In the genomic region with DNA sequence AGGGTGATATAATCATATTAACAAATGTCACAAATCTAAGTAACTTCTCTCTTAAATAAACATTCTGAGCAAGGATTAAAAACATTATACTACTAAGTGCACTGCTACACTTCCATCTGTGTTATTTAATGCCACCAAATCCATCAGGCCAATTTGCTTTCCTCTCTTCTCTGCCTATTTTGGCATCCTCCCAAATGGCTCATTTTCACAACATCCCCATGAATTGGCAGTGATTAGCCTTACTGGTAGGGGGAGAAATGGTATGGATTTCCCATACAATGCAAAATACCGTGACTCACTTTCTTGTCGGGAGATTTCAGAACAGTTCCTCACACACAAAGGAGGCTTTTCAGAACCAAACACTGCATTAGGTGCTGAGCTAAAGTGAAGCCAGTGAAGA, we compare ENCODE assay signal across 21 cellular contexts.
A peak's percentile ranks its signal among the peaks of the same experiment; 100 is the strongest.
DNase-seq lines count a peak whose midpoint lies in the region; ATAC-seq, FAIRE-seq and TF ChIP-seq lines count a peak whose summit lies in the region.
"Had no signal": no experiment of that assay in that cellular context is flagged by ENCODE, and none has a peak within 500 bp of the region (broad histone marks: within the 10 kb centered on the region; RNA-seq: fewer than 3 reads in every experiment).

No MANE protein-coding gene starts in this region.

- no peak for TF ChIP-seq POLR2A in IMR-90 (IDR thresholded peaks at IDR 0.05; ENCODE audit: low read depth, low read length)
- TF ChIP-seq POLR2A in testis (IDR thresholded peaks at IDR 0.05) = no peak

- no peak overlapping the region for H3K9ac ChIP-seq in IMR-90 (ENCODE audit: low read depth, low read length)
- no peak overlapping the region for H3K9ac ChIP-seq in astrocyte (ENCODE audit: low read length)
- H3K9ac ChIP-seq: neural progenitor cell had no signal

- POLR2A ChIA-PET in A673 (lab: Charles Lee; ENCODE audit: low non-redundant PET) = no interaction called here
- POLR2A ChIA-PET in IMR-90 (lab: Charles Lee; ENCODE audit: unreplicated experiment) = no interaction called here

- H3K27ac Mint-ChIP-seq in astrocyte (ENCODE audit: unreplicated experiment) = no peak overlapping the region
- no peak overlapping the region for H3K27ac Mint-ChIP-seq in activated naive CD8-positive, alpha-beta T cell treated with anti-CD3 and anti-CD28 coated beads, Interleukin-2, amount 50 U/mL, for 24 hours
- H3K27ac Mint-ChIP-seq: activated CD4-positive, alpha-beta memory T cell treated with anti-CD3 and anti-CD28 coated beads for 36 hours; activated naive CD4-positive, alpha-beta T cell treated with anti-CD3 and anti-CD28 coated beads, Interleukin-2, amount 50 U/mL, for 24 hours; activated T-cell treated with anti-CD3 and anti-CD28 coated beads, Interleukin-2, amount 50 U/mL, for 24 hours; CD4-positive, alpha-beta memory T cell; neural progenitor cell had no signal

- H2AFZ ChIP-seq in IMR-90 (replicated peaks; ENCODE audit: low read length, poor library complexity) = no peak overlapping the region
- H2AFZ ChIP-seq in astrocyte (ENCODE audit: low read depth, low read length) = no peak overlapping the region
- H2AFZ ChIP-seq: neural progenitor cell had no signal

- WGBS in IMR-90 (ENCODE audit: extremely low coverage in 2 of 2, insufficient read length in 1 of 2), 2 experiments = no CpG with 5 or more reads among the region's 2 CpGs
- WGBS in testis, 2 donors = 89 to 90% methylated on average over 2 of the region's 2 CpGs

- H2BK5ac ChIP-seq in IMR-90 (ENCODE audit: low read depth, low read length, poor library complexity, severe bottlenecking) = no peak overlapping the region

- in situ Hi-C loops in IMR-90 (cut with MboI; ENCODE audit: low sequenced_read_pairs) = no loop called here

- H3K36me3 Mint-ChIP-seq in astrocyte (ENCODE audit: low read depth, unreplicated experiment) = no peaks in the 10 kb centered on the region
- no peaks in the 10 kb centered on the region for H3K36me3 Mint-ChIP-seq in activated naive CD8-positive, alpha-beta T cell treated with anti-CD3 and anti-CD28 coated beads, Interleukin-2, amount 50 U/mL, for 24 hours (ENCODE audit: low read depth)
- H3K36me3 Mint-ChIP-seq: activated CD4-positive, alpha-beta memory T cell treated with anti-CD3 and anti-CD28 coated beads for 36 hours; activated naive CD4-positive, alpha-beta T cell treated with anti-CD3 and anti-CD28 coated beads, Interleukin-2, amount 50 U/mL, for 24 hours; CD4-positive, alpha-beta memory T cell; neural progenitor cell had no signal

- no peak overlapping the region for H3K4ac ChIP-seq in IMR-90 (ENCODE audit: low read depth, low read length)

- no peak overlapping the region for H3K14ac ChIP-seq in IMR-90 (replicated peaks; ENCODE audit: low read depth, low read length)

- DNase-seq in A673 (ENCODE audit: low spot score) (peak; percentile 52), IMR-90 (peak; percentile 3), NCI-H2171 (lab: John Stamatoyannopoulos, UW) (peak; percentile 73), astrocyte (ENCODE audit: low read depth) (peak; percentile 2), testis (no peak), HUDEP-2 (lab: John Stamatoyannopoulos, UW; ENCODE audit: unreplicated experiment in 76 of 76) (no peak)
- DNase-seq in activated naive CD8-positive, alpha-beta T cell treated with anti-CD3 and anti-CD28 coated beads, Interleukin-2, amount 50 U/mL, for 24 hours = no peak
- DNase-seq: activated CD4-positive, alpha-beta memory T cell treated with anti-CD3 and anti-CD28 coated beads for 36 hours; activated T-cell treated with anti-CD3 and anti-CD28 coated beads, Interleukin-2, amount 50 U/mL, for 24 hours; CD4-positive, alpha-beta memory T cell; central memory CD4-positive, alpha-beta T cell; effector memory CD4-positive, alpha-beta T cell; NCI-H774; retina; stimulated activated naive CD8-positive, alpha-beta T cell treated with anti-CD3 and anti-CD28 coated beads, Interleukin-15, Interleukin-2, amounts not matched to agents 100 U/mL and 50 U/mL, for 24 hours had no signal

- H3K4me1 ChIP-seq in A673 (ENCODE audit: insufficient read depth, low read length, poor library complexity, severe bottlenecking) (peaks cover 3% of the 10 kb centered on the region), IMR-90 (ENCODE audit: control insufficient read depth, insufficient read depth, low read length) (no peaks in the 10 kb centered on the region), astrocyte (ENCODE audit: insufficient read depth, low read length) (no peaks in the 10 kb centered on the region), testis (no peaks in the 10 kb centered on the region)
- H3K4me1 ChIP-seq: HAP-1 had no signal

- dilution Hi-C loops in IMR-90 (cut with HindIII; ENCODE audit: low sequenced_read_pairs, unreplicated experiment) = no loop called here

- H3K27me3 ChIP-seq in A673 (replicated peaks; ENCODE audit: insufficient read depth, low read depth, low read length, poor library complexity) = peaks cover 22% of the 10 kb centered on the region
- H3K27me3 ChIP-seq in IMR-90 (ENCODE audit: control insufficient read depth, insufficient read depth, low read length) = peaks cover 7% of the 10 kb centered on the region
- no peaks in the 10 kb centered on the region for H3K27me3 ChIP-seq in astrocyte (ENCODE audit: insufficient read depth, low read length)
- no peaks in the 10 kb centered on the region for H3K27me3 ChIP-seq in testis
- H3K27me3 ChIP-seq: neural progenitor cell had no signal

- no peaks in the 10 kb centered on the region for H3K79me2 ChIP-seq in astrocyte (ENCODE audit: insufficient read depth, low read length)

- FAIRE-seq in astrocyte (lab: Jason Lieb, UNC) = no peak
- FAIRE-seq: RCC 7860, urothelium cell line had no signal

- no peak overlapping the region for H3K18ac ChIP-seq in IMR-90 (ENCODE audit: low read depth, low read length)

- H3K4me3 ChIP-seq in A673 (ENCODE audit: low read depth, low read length, poor library complexity, severe bottlenecking) (no peak overlapping the region), IMR-90 (ENCODE audit: insufficient read depth, low read depth, low read length) (no peak overlapping the region), astrocyte (ENCODE audit: insufficient read depth, low read depth, low read length) (no peak overlapping the region), testis (no peak overlapping the region)
- H3K4me3 ChIP-seq: HAP-1, neural progenitor cell had no signal

- H2AK9ac ChIP-seq in IMR-90 (replicated peaks; ENCODE audit: low read depth, low read length, poor library complexity) = no peak overlapping the region

- no peak overlapping the region for H3K23ac ChIP-seq in IMR-90 (ENCODE audit: low read depth, low read length)

- intact Hi-C loops in A673 (cut with micrococcal nuclease; ENCODE audit: unreplicated experiment) (no loop called here), IMR-90 (cut with micrococcal nuclease) (no loop called here), testis (cut with DNase I; ENCODE audit: low total_unique reads) (no loop called here)

- no peaks in the 10 kb centered on the region for H4K20me1 ChIP-seq in IMR-90 (ENCODE audit: insufficient read depth, low read length)
- H4K20me1 ChIP-seq in astrocyte (ENCODE audit: insufficient read depth, low read length) = no peaks in the 10 kb centered on the region

- H3K27me3 Mint-ChIP-seq in astrocyte (ENCODE audit: low read depth, unreplicated experiment) = peaks cover 2% of the 10 kb centered on the region
- H3K27me3 Mint-ChIP-seq in activated naive CD8-positive, alpha-beta T cell treated with anti-CD3 and anti-CD28 coated beads, Interleukin-2, amount 50 U/mL, for 24 hours = peaks cover 2% of the 10 kb centered on the region
- H3K27me3 Mint-ChIP-seq: activated naive CD4-positive, alpha-beta T cell treated with anti-CD3 and anti-CD28 coated beads, Interleukin-2, amount 50 U/mL, for 24 hours; activated T-cell treated with anti-CD3 and anti-CD28 coated beads, Interleukin-2, amount 50 U/mL, for 24 hours had no signal

- H3K27ac ChIP-seq in A673 (ENCODE audit: low read depth, low read length, poor library complexity, severe bottlenecking) = no peak overlapping the region
- H3K27ac ChIP-seq in IMR-90 (ENCODE audit: insufficient read depth, low read length) = no peak overlapping the region
- H3K27ac ChIP-seq in astrocyte (ENCODE audit: low read depth, low read length) = no peak overlapping the region
- H3K27ac ChIP-seq in testis = no peak overlapping the region
- H3K27ac ChIP-seq: neural progenitor cell had no signal

- CTCF ChIA-PET in A673 (lab: Charles Lee) = no interaction called here
- CTCF ChIA-PET in IMR-90 (lab: Yijun Ruan, JAX) = no interaction called here

- no peak overlapping the region for H3K56ac ChIP-seq in IMR-90 (ENCODE audit: extremely low read depth, insufficient read depth, low read length)

- H3K36me3 ChIP-seq in A673 (ENCODE audit: insufficient read depth, low read length, poor library complexity, severe bottlenecking) (no peaks in the 10 kb centered on the region), IMR-90 (ENCODE audit: control insufficient read depth, insufficient read depth, low read length) (no peaks in the 10 kb centered on the region), astrocyte (ENCODE audit: insufficient read depth, low read length) (no peaks in the 10 kb centered on the region), testis (ENCODE audit: low read depth, missing control alignments) (no peaks in the 10 kb centered on the region)
- H3K36me3 ChIP-seq: HAP-1, neural progenitor cell had no signal

- H3K9me1 ChIP-seq in IMR-90 (ENCODE audit: insufficient read depth, low read length) = no peaks in the 10 kb centered on the region

- TF ChIP-seq RAD21 in IMR-90 (IDR thresholded peaks at IDR 0.05; ENCODE audit: low read length) = no peak

- no peak overlapping the region for H2AK5ac ChIP-seq in IMR-90 (ENCODE audit: low read depth, low read length)

- ATAC-seq in IMR-90 (ENCODE audit: low read depth) (no peak), HG02642 (IDR thresholded peaks at IDR 0.05; ENCODE audit: poor library complexity, unreplicated experiment) (no peak)
- no peak for ATAC-seq in activated naive CD8-positive, alpha-beta T cell treated with anti-CD3 and anti-CD28 coated beads, Interleukin-2, amount 50 U/mL, for 24 hours
- ATAC-seq: stimulated activated naive CD8-positive, alpha-beta T cell treated with anti-CD3 and anti-CD28 coated beads, Interleukin-15, Interleukin-2, amounts not matched to agents 100 U/mL and 50 U/mL, for 24 hours had no signal

- no peak overlapping the region for H3K4me2 ChIP-seq in IMR-90 (ENCODE audit: low read depth, low read length)
- H3K4me2 ChIP-seq in astrocyte (ENCODE audit: low read length) = no peak overlapping the region
- H3K4me2 ChIP-seq: neural progenitor cell had no signal

- no peak overlapping the region for H4K5ac ChIP-seq in IMR-90 (ENCODE audit: low read depth, low read length)

- H3K79me1 ChIP-seq in IMR-90 (ENCODE audit: low read depth in 1 of 2, low read length in 2 of 2) = no peaks in the 10 kb centered on the region

- no peak overlapping the region for H2BK15ac ChIP-seq in IMR-90 (ENCODE audit: low read depth, low read length)

- H3K4me3 Mint-ChIP-seq in astrocyte (ENCODE audit: unreplicated experiment) = no peak overlapping the region
- no peak overlapping the region for H3K4me3 Mint-ChIP-seq in activated naive CD8-positive, alpha-beta T cell treated with anti-CD3 and anti-CD28 coated beads, Interleukin-2, amount 50 U/mL, for 24 hours
- H3K4me3 Mint-ChIP-seq: activated CD4-positive, alpha-beta memory T cell treated with anti-CD3 and anti-CD28 coated beads for 36 hours; activated naive CD4-positive, alpha-beta T cell treated with anti-CD3 and anti-CD28 coated beads, Interleukin-2, amount 50 U/mL, for 24 hours; activated T-cell treated with anti-CD3 and anti-CD28 coated beads, Interleukin-2, amount 50 U/mL, for 24 hours; CD4-positive, alpha-beta memory T cell; neural progenitor cell had no signal

- H3K4me1 Mint-ChIP-seq in astrocyte (ENCODE audit: low read depth, unreplicated experiment) = no peaks in the 10 kb centered on the region
- peaks cover 7% of the 10 kb centered on the region for H3K4me1 Mint-ChIP-seq in activated naive CD8-positive, alpha-beta T cell treated with anti-CD3 and anti-CD28 coated beads, Interleukin-2, amount 50 U/mL, for 24 hours
- H3K4me1 Mint-ChIP-seq: CD4-positive, alpha-beta memory T cell had no signal

- TF ChIP-seq CTCF in A673 (conservative IDR thresholded peaks at IDR 0.05; ENCODE audit: low read depth, low read length) (no peak), IMR-90 (conservative IDR thresholded peaks at IDR 0.05; ENCODE audit: low read depth, low read length) (no peak), astrocyte (IDR thresholded peaks at IDR 0.05; ENCODE audit: insufficient read depth, low read depth, low read length) (no peak), testis (IDR thresholded peaks at IDR 0.05) (no peak)

- no peak overlapping the region for H2BK120ac ChIP-seq in IMR-90 (ENCODE audit: low read depth, low read length)

- no peak overlapping the region for H4K8ac ChIP-seq in IMR-90 (ENCODE audit: low read depth in 2 of 2, low read length in 2 of 2)

- no peak overlapping the region for H2BK20ac ChIP-seq in IMR-90 (ENCODE audit: low read depth, low read length)

- H4K91ac ChIP-seq in IMR-90 (ENCODE audit: insufficient read depth, low read depth, low read length) = no peak overlapping the region

- H3K9me3 Mint-ChIP-seq in astrocyte (ENCODE audit: unreplicated experiment) = no peaks in the 10 kb centered on the region
- no peaks in the 10 kb centered on the region for H3K9me3 Mint-ChIP-seq in activated naive CD8-positive, alpha-beta T cell treated with anti-CD3 and anti-CD28 coated beads, Interleukin-2, amount 50 U/mL, for 24 hours
- H3K9me3 Mint-ChIP-seq: activated CD4-positive, alpha-beta memory T cell treated with anti-CD3 and anti-CD28 coated beads for 36 hours; activated naive CD4-positive, alpha-beta T cell treated with anti-CD3 and anti-CD28 coated beads, Interleukin-2, amount 50 U/mL, for 24 hours; activated T-cell treated with anti-CD3 and anti-CD28 coated beads, Interleukin-2, amount 50 U/mL, for 24 hours had no signal

- H3K9me3 ChIP-seq in A673 (ENCODE audit: low read depth, low read length, poor library complexity, severe bottlenecking) = no peaks in the 10 kb centered on the region
- no peaks in the 10 kb centered on the region for H3K9me3 ChIP-seq in IMR-90 (ENCODE audit: control insufficient read depth, insufficient read depth, low read length)
- H3K9me3 ChIP-seq in astrocyte (ENCODE audit: insufficient read depth, low read depth, low read length) = no peaks in the 10 kb centered on the region
- no peaks in the 10 kb centered on the region for H3K9me3 ChIP-seq in testis
- H3K9me3 ChIP-seq: HAP-1 had no signal

- BruUV-seq in A673 (replicated peaks; lab: Mats Ljungman, UMichigan) (no TSS peak), IMR-90 (replicated peaks; lab: Mats Ljungman, UMichigan) (no TSS peak)

Comparison
In these comparisons a context has a peak if more than half of its experiments do, and no peak if none do; other contexts are left out.
1. DNase-seq: peak in A673 (single experiment), IMR-90 (single experiment), NCI-H2171 (single experiment) and astrocyte (single experiment); none in activated naive CD8-positive, alpha-beta T cell treated with anti-CD3 and anti-CD28 coated beads, Interleukin-2, amount 50 U/mL, for 24 hours (single experiment), testis (single experiment) and HUDEP-2 (0 of 76).